1 cellular context compared by ENCODE assay signal in the genomic region with DNA sequence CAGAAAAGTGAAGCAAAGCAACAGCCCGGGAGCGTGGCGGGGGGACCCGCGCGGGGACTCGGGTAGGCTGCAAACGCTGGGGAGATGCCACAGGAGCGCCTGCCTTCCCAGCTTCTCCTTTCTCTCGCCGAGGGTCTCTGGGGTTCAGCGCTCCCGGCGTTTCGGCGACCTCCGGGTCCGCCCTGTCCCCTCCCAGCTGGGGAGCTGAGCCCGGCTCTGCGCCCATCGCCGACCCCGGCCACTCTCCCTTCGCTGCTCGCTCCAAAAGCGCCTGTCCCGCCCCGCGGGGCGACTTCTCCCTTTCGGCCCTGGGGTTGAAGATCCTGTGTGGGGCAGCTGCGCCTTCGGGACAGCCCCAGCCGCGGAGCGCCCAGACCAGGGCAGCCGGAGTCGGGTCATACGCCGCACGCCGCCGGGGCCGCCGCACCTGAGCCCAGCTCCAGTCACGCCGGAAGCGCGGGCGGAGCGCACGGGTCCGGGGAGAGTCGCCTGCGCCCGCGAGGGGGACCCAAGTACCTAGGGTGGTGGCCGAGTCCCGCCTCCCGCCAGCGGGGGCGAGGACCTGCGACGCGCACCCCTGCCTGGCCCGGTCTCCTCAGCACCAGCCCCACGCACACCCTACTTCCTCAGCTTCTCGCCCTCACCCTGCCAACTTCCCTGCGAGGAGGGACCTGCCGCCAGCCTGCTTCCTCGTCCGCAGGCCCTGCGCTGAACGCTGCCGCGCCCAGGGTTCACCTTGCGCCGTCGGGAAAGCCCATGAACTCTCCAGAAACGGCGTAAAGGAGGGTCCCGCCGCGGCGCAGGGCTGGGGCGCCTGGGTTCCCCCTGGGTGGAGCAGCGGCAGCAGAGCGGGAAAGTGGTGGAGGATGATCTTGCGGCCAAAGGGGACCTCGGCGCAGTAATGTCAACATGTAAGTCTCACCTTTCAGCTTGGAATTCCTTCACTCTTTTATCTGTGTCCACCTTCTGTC.
TF ChIP-seq lines count a peak whose summit lies in the region.

Gene ADGRG6 (plus strand): TSS at position 587 of the 971 bp plus-strand sequence. CDS start 323 bp downstream, at position 910.

TF ChIP-seq in HepG2, 621 proteins besides CTCF, POLR2A, EP300 and RAD21 (continued from another document and continues in another):
- TF ChIP-seq, protein P1, sequence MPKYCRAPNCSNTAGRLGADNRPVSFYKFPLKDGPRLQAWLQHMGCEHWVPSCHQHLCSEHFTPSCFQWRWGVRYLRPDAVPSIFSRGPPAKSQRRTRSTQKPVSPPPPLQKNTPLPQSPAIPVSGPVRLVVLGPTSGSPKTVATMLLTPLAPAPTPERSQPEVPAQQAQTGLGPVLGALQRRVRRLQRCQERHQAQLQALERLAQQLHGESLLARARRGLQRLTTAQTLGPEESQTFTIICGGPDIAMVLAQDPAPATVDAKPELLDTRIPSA (CRISPR knock-in tag; IDR thresholded peaks at IDR 0.05; ENCODE audit: borderline replicate concordance), result no peak; the same call in 1 of the 2 replicates
- TF ChIP-seq FOSL1 (CRISPR knock-in tag; IDR thresholded peaks at IDR 0.05; ENCODE audit: borderline replicate concordance) (no peak), REL (CRISPR knock-in tag; conservative IDR thresholded peaks at IDR 0.05) (peak; percentile 89), ZNF230 (CRISPR knock-in tag; IDR thresholded peaks at IDR 0.05) (peak; percentile 71), BRD4 (CRISPR knock-in tag; IDR thresholded peaks at IDR 0.05) (peak; percentile 100), EED (CRISPR knock-in tag; IDR thresholded peaks at IDR 0.05) (peak; percentile 94; the same call in 1 of the 2 replicates), ZBTB33 (CRISPR knock-in tag; IDR thresholded peaks at IDR 0.05) (peak; percentile 38), ZNF33A (CRISPR knock-in tag; IDR thresholded peaks at IDR 0.05; ENCODE audit: borderline replicate concordance) (no peak), ZEB1 (IDR thresholded peaks at IDR 0.05; ENCODE audit: insufficient replicate concordance, low read depth) (no peak), ZNF784 (CRISPR knock-in tag; IDR thresholded peaks at IDR 0.05; ENCODE audit: borderline replicate concordance) (peak; percentile 98), DR1 (CRISPR knock-in tag; IDR thresholded peaks at IDR 0.05) (peak; percentile 71; the same call in 1 of the 2 replicates), KLF9 (CRISPR knock-in tag; IDR thresholded peaks at IDR 0.05; ENCODE audit: low read depth) (peak; percentile 33; the same call in 1 of the 2 replicates), ZNF678 (CRISPR knock-in tag; IDR thresholded peaks at IDR 0.05) (no peak), CCDC6 (CRISPR knock-in tag; IDR thresholded peaks at IDR 0.05) (peak; percentile 96), ZNF333 (CRISPR knock-in tag; IDR thresholded peaks at IDR 0.05; ENCODE audit: borderline replicate concordance) (peak; percentile 94; the same call in 1 of the 2 replicates), ZNF792 (CRISPR knock-in tag; IDR thresholded peaks at IDR 0.05) (peak; percentile 89), NCOA5 (CRISPR knock-in tag; IDR thresholded peaks at IDR 0.05) (no peak), RFX5 (IDR thresholded peaks at IDR 0.05; ENCODE audit: low read depth, low read length) (no peak), ZNF775 (CRISPR knock-in tag; IDR thresholded peaks at IDR 0.05; ENCODE audit: borderline replicate concordance) (0 out of 2 replicates have a peak, but pooled peaks have one; percentile 43), ZNF3 (CRISPR knock-in tag; IDR thresholded peaks at IDR 0.05) (peak; percentile 57; the same call in 1 of the 2 replicates), KAT8 (CRISPR knock-in tag; IDR thresholded peaks at IDR 0.05) (peak; percentile 50; the same call in 1 of the 2 replicates), ZSCAN25 (CRISPR knock-in tag; IDR thresholded peaks at IDR 0.05) (peak; percentile 98), ZSCAN22 (CRISPR knock-in tag; IDR thresholded peaks at IDR 0.05) (peak; percentile 28; the same call in 1 of the 2 replicates), ZNF530 (CRISPR knock-in tag; IDR thresholded peaks at IDR 0.05; ENCODE audit: low read depth) (no peak; the same call in 1 of the 2 replicates), LRRFIP1 (CRISPR knock-in tag; conservative IDR thresholded peaks at IDR 0.05) (no peak), MIER2 (CRISPR knock-in tag; IDR thresholded peaks at IDR 0.05) (peak; percentile 80), ATRX (CRISPR knock-in tag; IDR thresholded peaks at IDR 0.05; ENCODE audit: borderline replicate concordance) (no peak; the same call in 1 of the 2 replicates), ZNF777 (CRISPR knock-in tag; IDR thresholded peaks at IDR 0.05) (peak; percentile 98), IKZF5 (CRISPR knock-in tag; IDR thresholded peaks at IDR 0.05) (peak; percentile 88; the same call in 1 of the 2 replicates), MTF1 (CRISPR knock-in tag; IDR thresholded peaks at IDR 0.05) (peak; percentile 35; the same call in 1 of the 2 replicates), HNF4A (CRISPR knock-in tag; IDR thresholded peaks at IDR 0.05) (peak; percentile 56), ZFX (CRISPR knock-in tag; IDR thresholded peaks at IDR 0.05; ENCODE audit: low read depth) (peak; percentile 84), ZNF430 (CRISPR knock-in tag; IDR thresholded peaks at IDR 0.05) (peak; percentile 74), TRIM24 (CRISPR knock-in tag; IDR thresholded peaks at IDR 0.05) (no peak), NKX3-1 (CRISPR knock-in tag; IDR thresholded peaks at IDR 0.05) (peak; percentile 78; the same call in 1 of the 2 replicates), ZBTB37 (CRISPR knock-in tag; IDR thresholded peaks at IDR 0.05) (no peak; the same call in 1 of the 2 replicates), CCAR2 (optimal IDR thresholded peaks at IDR 0.05; ENCODE audit: low read depth, low read length) (no peak), ZNF329 (CRISPR knock-in tag; IDR thresholded peaks at IDR 0.05; ENCODE audit: low read depth) (peak; percentile 94; the same call in 1 of the 2 replicates), PRPF4 (IDR thresholded peaks at IDR 0.05; ENCODE audit: low read depth, low read length, poor library complexity, severe bottlenecking) (no peak), BORCS8-MEF2B (CRISPR knock-in tag; IDR thresholded peaks at IDR 0.05) (peak; percentile 97)
- TF ChIP-seq, protein P2, sequence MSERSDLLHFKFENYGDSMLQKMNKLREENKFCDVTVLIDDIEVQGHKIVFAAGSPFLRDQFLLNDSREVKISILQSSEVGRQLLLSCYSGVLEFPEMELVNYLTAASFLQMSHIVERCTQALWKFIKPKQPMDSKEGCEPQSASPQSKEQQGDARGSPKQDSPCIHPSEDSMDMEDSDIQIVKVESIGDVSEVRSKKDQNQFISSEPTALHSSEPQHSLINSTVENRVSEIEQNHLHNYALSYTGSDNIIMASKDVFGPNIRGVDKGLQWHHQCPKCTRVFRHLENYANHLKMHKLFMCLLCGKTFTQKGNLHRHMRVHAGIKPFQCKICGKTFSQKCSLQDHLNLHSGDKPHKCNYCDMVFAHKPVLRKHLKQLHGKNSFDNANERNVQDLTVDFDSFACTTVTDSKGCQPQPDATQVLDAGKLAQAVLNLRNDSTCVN (CRISPR knock-in tag; IDR thresholded peaks at IDR 0.05; ENCODE audit: borderline replicate concordance), result peak; percentile 87; the same call in 1 of the 2 replicates
- TF ChIP-seq, protein P3, sequence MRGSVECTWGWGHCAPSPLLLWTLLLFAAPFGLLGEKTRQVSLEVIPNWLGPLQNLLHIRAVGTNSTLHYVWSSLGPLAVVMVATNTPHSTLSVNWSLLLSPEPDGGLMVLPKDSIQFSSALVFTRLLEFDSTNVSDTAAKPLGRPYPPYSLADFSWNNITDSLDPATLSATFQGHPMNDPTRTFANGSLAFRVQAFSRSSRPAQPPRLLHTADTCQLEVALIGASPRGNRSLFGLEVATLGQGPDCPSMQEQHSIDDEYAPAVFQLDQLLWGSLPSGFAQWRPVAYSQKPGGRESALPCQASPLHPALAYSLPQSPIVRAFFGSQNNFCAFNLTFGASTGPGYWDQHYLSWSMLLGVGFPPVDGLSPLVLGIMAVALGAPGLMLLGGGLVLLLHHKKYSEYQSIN (CRISPR knock-in tag; IDR thresholded peaks at IDR 0.05; ENCODE audit: borderline replicate concordance), result no peak
- TF ChIP-seq, protein P4, sequence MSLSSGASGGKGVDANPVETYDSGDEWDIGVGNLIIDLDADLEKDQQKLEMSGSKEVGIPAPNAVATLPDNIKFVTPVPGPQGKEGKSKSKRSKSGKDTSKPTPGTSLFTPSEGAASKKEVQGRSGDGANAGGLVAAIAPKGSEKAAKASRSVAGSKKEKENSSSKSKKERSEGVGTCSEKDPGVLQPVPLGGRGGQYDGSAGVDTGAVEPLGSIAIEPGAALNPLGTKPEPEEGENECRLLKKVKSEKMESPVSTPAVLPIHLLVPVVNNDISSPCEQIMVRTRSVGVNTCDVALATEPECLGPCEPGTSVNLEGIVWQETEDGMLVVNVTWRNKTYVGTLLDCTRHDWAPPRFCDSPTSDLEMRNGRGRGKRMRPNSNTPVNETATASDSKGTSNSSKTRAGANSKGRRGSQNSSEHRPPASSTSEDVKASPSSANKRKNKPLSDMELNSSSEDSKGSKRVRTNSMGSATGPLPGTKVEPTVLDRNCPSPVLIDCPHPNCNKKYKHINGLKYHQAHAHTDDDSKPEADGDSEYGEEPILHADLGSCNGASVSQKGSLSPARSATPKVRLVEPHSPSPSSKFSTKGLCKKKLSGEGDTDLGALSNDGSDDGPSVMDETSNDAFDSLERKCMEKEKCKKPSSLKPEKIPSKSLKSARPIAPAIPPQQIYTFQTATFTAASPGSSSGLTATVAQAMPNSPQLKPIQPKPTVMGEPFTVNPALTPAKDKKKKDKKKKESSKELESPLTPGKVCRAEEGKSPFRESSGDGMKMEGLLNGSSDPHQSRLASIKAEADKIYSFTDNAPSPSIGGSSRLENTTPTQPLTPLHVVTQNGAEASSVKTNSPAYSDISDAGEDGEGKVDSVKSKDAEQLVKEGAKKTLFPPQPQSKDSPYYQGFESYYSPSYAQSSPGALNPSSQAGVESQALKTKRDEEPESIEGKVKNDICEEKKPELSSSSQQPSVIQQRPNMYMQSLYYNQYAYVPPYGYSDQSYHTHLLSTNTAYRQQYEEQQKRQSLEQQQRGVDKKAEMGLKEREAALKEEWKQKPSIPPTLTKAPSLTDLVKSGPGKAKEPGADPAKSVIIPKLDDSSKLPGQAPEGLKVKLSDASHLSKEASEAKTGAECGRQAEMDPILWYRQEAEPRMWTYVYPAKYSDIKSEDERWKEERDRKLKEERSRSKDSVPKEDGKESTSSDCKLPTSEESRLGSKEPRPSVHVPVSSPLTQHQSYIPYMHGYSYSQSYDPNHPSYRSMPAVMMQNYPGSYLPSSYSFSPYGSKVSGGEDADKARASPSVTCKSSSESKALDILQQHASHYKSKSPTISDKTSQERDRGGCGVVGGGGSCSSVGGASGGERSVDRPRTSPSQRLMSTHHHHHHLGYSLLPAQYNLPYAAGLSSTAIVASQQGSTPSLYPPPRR (CRISPR knock-in tag; IDR thresholded peaks at IDR 0.05; ENCODE audit: borderline replicate concordance), result peak; percentile 90
